Comparison of ENCODE assay signal across 8 cellular contexts in genomic region chr21:37219766-37220432, GRCh38. TPM values are rescaled to one million over a fixed set of nuclear protein-coding genes. Genes with fewer than 3 reads are reported as not detected.
DNase-seq lines count a peak whose midpoint lies in the region; ATAC-seq and TF ChIP-seq lines count a peak whose summit lies in the region.

No MANE protein-coding gene starts in this region.

- H3K27me3 ChIP-seq in brain microvascular endothelial cell (replicated peaks) = no peaks in the 10 kb centered on the region

- peaks cover 13 to 49% (median 32%) of the 10 kb centered on the region in 4 donors for H3K4me1 Mint-ChIP-seq in naive thymus-derived CD8-positive, alpha-beta T cell

- peak overlapping the region; percentile 81 to 98 (median 95) for H3K27ac Mint-ChIP-seq in naive thymus-derived CD8-positive, alpha-beta T cell

- in situ Hi-C loops in brain microvascular endothelial cell (cut with HindIII; ENCODE audit: low pct_ligation_motif_present, low sequenced_read_pairs) = no loop called here

- no peaks in the 10 kb centered on the region for H3K27me3 Mint-ChIP-seq in naive thymus-derived CD8-positive, alpha-beta T cell

- H3K36me3 Mint-ChIP-seq in naive thymus-derived CD8-positive, alpha-beta T cell = peaks cover 0 to 9% (median 2%) of the 10 kb centered on the region in 3 donors

- H3K27ac ChIP-seq in brain microvascular endothelial cell = no peak overlapping the region

- POLR2A ChIA-PET in naive thymus-derived CD8-positive, alpha-beta T cell (lab: Charles Lee) = interaction anchor here (1.0 to 2.5 kb wide), 4 partner anchors 12 to 148 kb away, joined by 3 to 16 read pairs (median 8); partner anchors contain the start of genes DYRK1A and VPS26C

- peaks cover 12% of the 10 kb centered on the region for H3K36me3 ChIP-seq in brain microvascular endothelial cell (replicated peaks)

- H3K4me3 ChIP-seq in brain microvascular endothelial cell (ENCODE audit: low read depth, low read length) = peak overlapping the region; percentile 66

- peak in 1 of 2 donors; percentile 22 for ATAC-seq in naive thymus-derived CD8-positive, alpha-beta T cell

- no peak for TF ChIP-seq CTCF in brain microvascular endothelial cell (IDR thresholded peaks at IDR 0.05; ENCODE audit: low read depth, low read length, missing control alignments)

- H3K9me3 Mint-ChIP-seq in naive thymus-derived CD8-positive, alpha-beta T cell = no peaks in the 10 kb centered on the region

- DNase-seq in EH (ENCODE audit: low read depth) = peak; percentile 19
- peak; percentile 46 for DNase-seq in NCI-H2196 (lab: John Stamatoyannopoulos, UW; ENCODE audit: unreplicated experiment)
- no peak for DNase-seq in brain microvascular endothelial cell
- DNase-seq in naive thymus-derived CD8-positive, alpha-beta T cell = peak in 5 of 10 donors; percentile 20 to 74 (median 47)
- DNase-seq in DMS 273 (lab: John Stamatoyannopoulos, UW; ENCODE audit: unreplicated experiment) = no peak
- no peak for DNase-seq in AG08396 (ENCODE audit: low spot score)
- DNase-seq in amniotic stem cell (lab: John Stamatoyannopoulos, UW) = no peak
- no peak for DNase-seq in RKO (ENCODE audit: low spot score)

- H3K4me3 Mint-ChIP-seq in naive thymus-derived CD8-positive, alpha-beta T cell = peak overlapping the region; percentile 80 to 96 (median 89)

RNA-seq across cellular contexts. Expression of gene VPS26C, which starts 47.2 kb away (rescaled TPM):
- total RNA-seq in naive thymus-derived CD8-positive, alpha-beta T cell = 10 to 100 TPM; 74.0 to 77.8 TPM
- polyA plus RNA-seq in naive thymus-derived CD8-positive, alpha-beta T cell = 10 to 100 TPM; 60.1 to 72.7 (median 62.9) TPM

Comparison
In these comparisons a context has a peak if more than half of its experiments do, and no peak if none do; other contexts are left out.
1. DNase-seq: peak in EH (single experiment) and NCI-H2196 (single experiment); none in brain microvascular endothelial cell (single experiment), DMS 273 (single experiment), AG08396 (single experiment), amniotic stem cell (single experiment) and RKO (single experiment).